Comparison of ENCODE assay signal across 14 cellular contexts in the genomic region with DNA sequence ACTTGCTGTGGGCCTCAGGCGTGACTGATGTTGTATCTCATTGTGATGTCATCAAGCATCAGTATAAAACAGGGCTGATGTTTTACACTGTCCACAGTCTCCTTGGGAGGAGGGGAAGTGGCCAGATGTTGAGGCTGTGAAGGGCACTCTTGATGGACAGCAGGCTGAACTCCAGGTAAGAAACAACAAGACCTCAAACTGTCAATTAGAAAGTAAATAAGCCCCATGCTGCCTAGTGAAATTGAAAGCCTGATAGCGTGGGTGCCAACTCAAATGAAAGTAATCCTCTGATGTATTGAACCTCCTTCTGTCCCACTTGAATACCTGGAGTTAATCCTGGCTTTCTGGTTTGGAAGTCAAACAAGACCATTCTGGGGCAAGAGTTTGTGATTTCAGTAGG. TPM values are rescaled to one million over a fixed set of nuclear protein-coding genes. Genes with fewer than 3 reads are reported as not detected.
"Had no signal": no experiment of that assay in that cellular context is flagged by ENCODE, and none has a peak within 500 bp of the region (broad histone marks: within the 10 kb centered on the region; RNA-seq: fewer than 3 reads in every experiment).

No MANE protein-coding gene starts in this region.

- DNase-seq: activated CD4-positive, alpha-beta T cell treated with anti-CD3 and anti-CD28 coated beads, Interleukin-2, amount 50 U/mL, for 4 hours; activated naive CD4-positive, alpha-beta T cell treated with anti-CD3 and anti-CD28 coated beads for 36 hours; activated T-cell treated with anti-CD3 and anti-CD28 coated beads, Interleukin-2, amount 50 U/mL, for 48 hours; esophagus squamous epithelium; foreskin fibroblast; left colon; midbrain; pancreas; stimulated activated CD4-positive, alpha-beta T cell treated with anti-CD3 and anti-CD28 coated beads, Interleukin-12 subunit alpha, Interleukin-12 subunit beta, amount 100 ng/mL, for 4 hours; stimulated activated naive CD4-positive, alpha-beta T cell; substantia nigra; transverse colon had no signal

- H3K9me3 ChIP-seq: esophagus squamous epithelium, pancreas, transverse colon had no signal

- H3K4me3 Mint-ChIP-seq: activated naive CD4-positive, alpha-beta T cell treated with anti-CD3 and anti-CD28 coated beads for 36 hours had no signal

- H3K27me3 ChIP-seq: pancreas, transverse colon had no signal

- H3K27ac Mint-ChIP-seq: activated naive CD4-positive, alpha-beta T cell treated with anti-CD3 and anti-CD28 coated beads for 36 hours had no signal

- H3K36me3 ChIP-seq: esophagus squamous epithelium, pancreas, transverse colon had no signal

- H3K9me3 Mint-ChIP-seq: activated naive CD4-positive, alpha-beta T cell treated with anti-CD3 and anti-CD28 coated beads for 36 hours had no signal

- ATAC-seq: left colon, pancreas had no signal

- H3K4me3 ChIP-seq: esophagus squamous epithelium, lung, pancreas, transverse colon had no signal

- H3K27ac ChIP-seq: esophagus squamous epithelium, pancreas, transverse colon had no signal

- H3K4me1 ChIP-seq: esophagus squamous epithelium, pancreas, transverse colon had no signal

RNA-seq across cellular contexts. Expression of a gene that starts 19.7 kb away (rescaled TPM):
- total RNA-seq: cardiac septum had no signal
